In genomic region chr12:89135976-89136634, GRCh38 we compare ENCODE assay signal across 10 cellular contexts.
DNase-seq lines count a peak whose midpoint lies in the region; TF ChIP-seq lines count a peak whose summit lies in the region.
"Had no signal": no experiment of that assay in that cellular context is flagged by ENCODE, and none has a peak within 500 bp of the region (broad histone marks: within the 10 kb centered on the region; RNA-seq: fewer than 3 reads in every experiment).

No MANE protein-coding gene starts in this region.

- no peaks in the 10 kb centered on the region for H3K36me3 ChIP-seq in MG63
- no peaks in the 10 kb centered on the region for H3K36me3 ChIP-seq in parathyroid adenoma (ENCODE audit: control insufficient read depth, insufficient read depth, low read length)

- H3K27ac Mint-ChIP-seq in activated CD4-positive, alpha-beta memory T cell treated with anti-CD3 and anti-CD28 coated beads, Interleukin-2, amount 10 ng/mL, durations not matched to agents 7 days and 5 days: peak overlapping the region; percentile 41
- no peak overlapping the region for H3K27ac Mint-ChIP-seq in activated CD4-positive, alpha-beta memory T cell treated with anti-CD3 and anti-CD28 coated beads for 36 hours
- peak overlapping the region; percentile 58 for H3K27ac Mint-ChIP-seq in activated T-helper 1 cell treated with anti-CD3 and anti-CD28 coated beads, Interleukin-12 subunit alpha, Interleukin-12 subunit beta, Interleukin-2, Interleukin-4 antibody, amounts not matched to agents 30 ng/mL and 10 ng/mL and 1 ng/mL, durations not matched to agents 14 hours and 24 hours and 36 hours
- H3K27ac Mint-ChIP-seq: activated B cell treated with CpG ODN at 0.5 μM for 24 hours had no signal

- H3K27me3 ChIP-seq in MG63 (no peaks in the 10 kb centered on the region), parathyroid adenoma (ENCODE audit: control insufficient read depth, insufficient read depth, low read length) (no peaks in the 10 kb centered on the region)

- H3K27ac ChIP-seq in parathyroid adenoma: no peak overlapping the region

- no peak overlapping the region for H3K9ac ChIP-seq in parathyroid adenoma

- H3K4me1 Mint-ChIP-seq in activated CD4-positive, alpha-beta memory T cell treated with anti-CD3 and anti-CD28 coated beads, Interleukin-2, amount 10 ng/mL, durations not matched to agents 7 days and 5 days: peaks cover 40% of the 10 kb centered on the region
- H3K4me1 Mint-ChIP-seq in activated CD4-positive, alpha-beta memory T cell treated with anti-CD3 and anti-CD28 coated beads for 36 hours (ENCODE audit: low read depth): peaks cover 31% of the 10 kb centered on the region
- peaks cover 33% of the 10 kb centered on the region for H3K4me1 Mint-ChIP-seq in activated T-helper 1 cell treated with anti-CD3 and anti-CD28 coated beads, Interleukin-12 subunit alpha, Interleukin-12 subunit beta, Interleukin-2, Interleukin-4 antibody, amounts not matched to agents 30 ng/mL and 10 ng/mL and 1 ng/mL, durations not matched to agents 14 hours and 24 hours and 36 hours (ENCODE audit: low read depth)

- CTCF ChIA-PET in activated CD4-positive, alpha-beta memory T cell treated with anti-CD3 and anti-CD28 coated beads, Interleukin-2, amount 10 ng/mL, durations not matched to agents 7 days and 5 days (lab: Charles Lee): interaction anchor here (1.2 to 2.5 kb wide), 3 partner anchors 20 to 332 kb away, joined by 3 to 9 read pairs (median 3); no protein-coding TSS in a partner anchor
- CTCF ChIA-PET in activated CD4-positive, alpha-beta memory T cell treated with anti-CD3 and anti-CD28 coated beads for 36 hours (lab: Charles Lee): interaction anchor here (0.9 to 2.7 kb wide), 4 partner anchors 26 to 119 kb away, joined by 4 to 12 read pairs (median 4); no protein-coding TSS in a partner anchor

- POLR2A ChIA-PET in activated CD4-positive, alpha-beta memory T cell treated with anti-CD3 and anti-CD28 coated beads, Interleukin-2, amount 10 ng/mL, durations not matched to agents 7 days and 5 days (lab: Charles Lee): interaction anchor here (0.6 to 2.1 kb wide), 7 partner anchors 20 to 215 kb away, joined by 3 to 9 read pairs (median 4); partner anchors contain the start of gene DUSP6
- POLR2A ChIA-PET in activated CD4-positive, alpha-beta memory T cell treated with anti-CD3 and anti-CD28 coated beads for 36 hours (lab: Charles Lee): interaction anchor here (0.6 to 1.5 kb wide), 8 partner anchors 20 to 238 kb away, joined by 3 to 5 read pairs (median 3); no protein-coding TSS in a partner anchor

- intact Hi-C loops in activated CD4-positive, alpha-beta memory T cell treated with anti-CD3 and anti-CD28 coated beads for 36 hours (cut with micrococcal nuclease): loop anchor here (5.0 kb wide), 1 partner anchor 326 kb away; no protein-coding TSS in a partner anchor
- intact Hi-C loops in activated T-helper 1 cell treated with anti-CD3 and anti-CD28 coated beads, Interleukin-12 subunit alpha, Interleukin-12 subunit beta, Interleukin-2, Interleukin-4 antibody, amounts not matched to agents 30 ng/mL and 10 ng/mL and 1 ng/mL, durations not matched to agents 14 hours and 24 hours and 36 hours (cut with micrococcal nuclease): loop anchor here (2.0 to 10.0 kb wide), 2 partner anchors 63 to 389 kb away; partner anchors contain the start of genes GALNT4 and POC1B
- intact Hi-C loops in posterior vena cava (cut with DNase I): no loop called here

- H3K9me3 ChIP-seq in MG63 (no peaks in the 10 kb centered on the region), parathyroid adenoma (ENCODE audit: control insufficient read depth, low read length) (no peaks in the 10 kb centered on the region)

- H3K9me3 Mint-ChIP-seq in activated CD4-positive, alpha-beta memory T cell treated with anti-CD3 and anti-CD28 coated beads, Interleukin-2, amount 10 ng/mL, durations not matched to agents 7 days and 5 days: peaks cover 6% of the 10 kb centered on the region
- H3K9me3 Mint-ChIP-seq in activated CD4-positive, alpha-beta memory T cell treated with anti-CD3 and anti-CD28 coated beads for 36 hours: no peaks in the 10 kb centered on the region
- H3K9me3 Mint-ChIP-seq in activated T-helper 1 cell treated with anti-CD3 and anti-CD28 coated beads, Interleukin-12 subunit alpha, Interleukin-12 subunit beta, Interleukin-2, Interleukin-4 antibody, amounts not matched to agents 30 ng/mL and 10 ng/mL and 1 ng/mL, durations not matched to agents 14 hours and 24 hours and 36 hours: peaks cover 3% of the 10 kb centered on the region
- H3K9me3 Mint-ChIP-seq: activated B cell treated with CpG ODN at 0.5 μM for 24 hours had no signal

- peak overlapping the region; percentile 27 for H2AFZ ChIP-seq in parathyroid adenoma

- no peak overlapping the region for H3K4me3 ChIP-seq in MG63
- H3K4me3 ChIP-seq in parathyroid adenoma (ENCODE audit: low read depth, low read length): no peak overlapping the region

- no peak for DNase-seq in activated CD4-positive, alpha-beta memory T cell treated with anti-CD3 and anti-CD28 coated beads, Interleukin-2, amount 10 ng/mL, durations not matched to agents 7 days and 5 days
- DNase-seq in activated CD4-positive, alpha-beta memory T cell treated with anti-CD3 and anti-CD28 coated beads for 36 hours: no peak
- peak; percentile 31 for DNase-seq in MG63
- DNase-seq in activated T-helper 1 cell treated with anti-CD3 and anti-CD28 coated beads, Interleukin-12 subunit alpha, Interleukin-12 subunit beta, Interleukin-2, Interleukin-4 antibody, amounts not matched to agents 30 ng/mL and 10 ng/mL and 1 ng/mL, durations not matched to agents 14 hours and 24 hours and 36 hours (ENCODE audit: low spot score): no peak
- DNase-seq in ecto neural progenitor cell (ENCODE audit: low spot score): no peak
- DNase-seq in NCI-H146 treated with DMSO at 0.1 percent for 48 hours (lab: John Stamatoyannopoulos, UW; ENCODE audit: unreplicated experiment): no peak
- DNase-seq in posterior vena cava (ENCODE audit: low spot score): no peak
- DNase-seq: activated B cell treated with CpG ODN at 0.5 μM for 24 hours, right cardiac atrium had no signal

- H3K36me3 Mint-ChIP-seq in activated CD4-positive, alpha-beta memory T cell treated with anti-CD3 and anti-CD28 coated beads, Interleukin-2, amount 10 ng/mL, durations not matched to agents 7 days and 5 days (ENCODE audit: low read depth): peaks cover 13% of the 10 kb centered on the region
- H3K36me3 Mint-ChIP-seq in activated CD4-positive, alpha-beta memory T cell treated with anti-CD3 and anti-CD28 coated beads for 36 hours: no peaks in the 10 kb centered on the region
- peaks cover 4% of the 10 kb centered on the region for H3K36me3 Mint-ChIP-seq in activated T-helper 1 cell treated with anti-CD3 and anti-CD28 coated beads, Interleukin-12 subunit alpha, Interleukin-12 subunit beta, Interleukin-2, Interleukin-4 antibody, amounts not matched to agents 30 ng/mL and 10 ng/mL and 1 ng/mL, durations not matched to agents 14 hours and 24 hours and 36 hours (ENCODE audit: low read depth)

- no peak overlapping the region for H3K4me3 Mint-ChIP-seq in activated CD4-positive, alpha-beta memory T cell treated with anti-CD3 and anti-CD28 coated beads, Interleukin-2, amount 10 ng/mL, durations not matched to agents 7 days and 5 days
- no peak overlapping the region for H3K4me3 Mint-ChIP-seq in activated CD4-positive, alpha-beta memory T cell treated with anti-CD3 and anti-CD28 coated beads for 36 hours
- no peak overlapping the region for H3K4me3 Mint-ChIP-seq in activated T-helper 1 cell treated with anti-CD3 and anti-CD28 coated beads, Interleukin-12 subunit alpha, Interleukin-12 subunit beta, Interleukin-2, Interleukin-4 antibody, amounts not matched to agents 30 ng/mL and 10 ng/mL and 1 ng/mL, durations not matched to agents 14 hours and 24 hours and 36 hours
- H3K4me3 Mint-ChIP-seq: activated B cell treated with CpG ODN at 0.5 μM for 24 hours had no signal

- no peak overlapping the region for H3K4me2 ChIP-seq in parathyroid adenoma (ENCODE audit: low read length)

- no peak for TF ChIP-seq CTCF in parathyroid adenoma (IDR thresholded peaks at IDR 0.05)

- H3K27me3 Mint-ChIP-seq in activated CD4-positive, alpha-beta memory T cell treated with anti-CD3 and anti-CD28 coated beads, Interleukin-2, amount 10 ng/mL, durations not matched to agents 7 days and 5 days: no peaks in the 10 kb centered on the region
- no peaks in the 10 kb centered on the region for H3K27me3 Mint-ChIP-seq in activated CD4-positive, alpha-beta memory T cell treated with anti-CD3 and anti-CD28 coated beads for 36 hours
- H3K27me3 Mint-ChIP-seq in activated T-helper 1 cell treated with anti-CD3 and anti-CD28 coated beads, Interleukin-12 subunit alpha, Interleukin-12 subunit beta, Interleukin-2, Interleukin-4 antibody, amounts not matched to agents 30 ng/mL and 10 ng/mL and 1 ng/mL, durations not matched to agents 14 hours and 24 hours and 36 hours (ENCODE audit: insufficient read depth): peaks cover 2% of the 10 kb centered on the region
- H3K27me3 Mint-ChIP-seq: activated B cell treated with CpG ODN at 0.5 μM for 24 hours had no signal

- H3K4me1 ChIP-seq in parathyroid adenoma: peaks cover 25% of the 10 kb centered on the region

- H3K79me2 ChIP-seq in parathyroid adenoma: no peaks in the 10 kb centered on the region

Comparison
In these comparisons a context has a peak if more than half of its experiments do, and no peak if none do; other contexts are left out.
1. intact Hi-C loops: an anchor here in activated CD4-positive, alpha-beta memory T cell treated with anti-CD3 and anti-CD28 coated beads for 36 hours (5.0 kb wide) and activated T-helper 1 cell treated with anti-CD3 and anti-CD28 coated beads, Interleukin-12 subunit alpha, Interleukin-12 subunit beta, Interleukin-2, Interleukin-4 antibody, amounts not matched to agents 30 ng/mL and 10 ng/mL and 1 ng/mL, durations not matched to agents 14 hours and 24 hours and 36 hours (2.0 to 10.0 kb wide); none called in posterior vena cava.